In the genomic region with DNA sequence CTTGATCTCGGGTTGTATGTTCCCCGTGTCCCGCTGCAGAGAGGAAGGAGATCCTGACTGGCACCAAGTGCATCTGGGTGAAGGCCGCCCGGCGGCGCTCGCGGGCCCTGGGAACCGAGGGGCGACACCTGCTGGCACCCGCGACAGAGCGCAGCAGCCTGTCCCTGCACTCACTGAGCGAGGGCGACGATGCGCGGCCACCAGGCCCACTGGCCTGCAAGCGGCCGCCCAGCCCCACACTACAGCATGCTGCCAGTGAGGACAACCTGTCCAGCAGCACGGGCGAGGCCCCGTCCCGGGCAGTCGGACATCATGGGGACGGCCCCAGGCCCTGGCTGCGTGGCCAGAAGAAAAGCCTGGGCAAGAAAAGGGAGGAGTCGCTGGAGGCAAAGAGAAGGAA, we compare ENCODE assay signal across 1 cellular context.
TF ChIP-seq lines count a peak whose summit lies in the region.

No MANE protein-coding gene starts in this region.

TF ChIP-seq in endothelial cell of umbilical vein, 7 proteins besides CTCF, POLR2A, EP300 and RAD21:
- no peak for TF ChIP-seq GATA2 (IDR thresholded peaks at IDR 0.05; ENCODE audit: insufficient read depth, insufficient read length, low read depth, low read length)
- no peak for TF ChIP-seq JUN (IDR thresholded peaks at IDR 0.05; ENCODE audit: borderline replicate concordance, insufficient read depth, insufficient read length, low read depth)
- TF ChIP-seq EZH2 (IDR thresholded peaks at IDR 0.05; ENCODE audit: borderline replicate concordance, low read depth, low read length, severe bottlenecking) = no peak
- TF ChIP-seq MYC (IDR thresholded peaks at IDR 0.05; ENCODE audit: low read depth, low read length) = no peak
- TF ChIP-seq, protein P1, sequence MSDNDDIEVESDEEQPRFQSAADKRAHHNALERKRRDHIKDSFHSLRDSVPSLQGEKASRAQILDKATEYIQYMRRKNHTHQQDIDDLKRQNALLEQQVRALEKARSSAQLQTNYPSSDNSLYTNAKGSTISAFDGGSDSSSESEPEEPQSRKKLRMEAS (IDR thresholded peaks at IDR 0.05; ENCODE audit: insufficient read depth, insufficient read length) = no peak
- TF ChIP-seq POLR2AphosphoS5 (IDR thresholded peaks at IDR 0.05; ENCODE audit: insufficient read depth, low read depth, low read length) = no peak
- TF ChIP-seq FOS (IDR thresholded peaks at IDR 0.05; ENCODE audit: borderline replicate concordance, insufficient read depth, low read length) = no peak
